In the genomic region with DNA sequence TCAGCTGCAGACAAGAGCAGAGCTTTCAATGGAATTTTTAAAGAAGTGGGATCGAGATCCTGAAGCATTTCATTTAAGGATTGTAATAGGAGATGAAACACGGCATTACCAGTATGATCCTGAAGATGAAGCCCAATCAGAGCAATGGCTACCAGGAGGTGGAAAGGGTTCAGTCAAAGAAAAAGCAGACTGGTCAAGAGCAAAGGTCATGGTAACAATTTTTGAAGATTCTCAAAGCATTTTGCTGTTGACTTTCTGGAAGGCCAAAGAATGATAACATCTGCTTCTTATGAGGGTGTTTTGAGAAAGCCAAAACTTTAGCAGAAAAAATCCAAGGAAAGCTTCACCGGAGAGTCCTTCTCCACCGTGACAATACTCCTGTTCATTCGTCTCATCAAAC, we compare ENCODE assay signal across 2 cellular contexts.
TF ChIP-seq lines count a peak whose summit lies in the region.

No MANE protein-coding gene starts in this region.

TF ChIP-seq in GM23338, 12 proteins besides CTCF, POLR2A, EP300 and RAD21 (continues in another document):
- TF ChIP-seq NANOG (IDR thresholded peaks at IDR 0.05; ENCODE audit: borderline replicate concordance), result no peak
- TF ChIP-seq, protein P1, sequence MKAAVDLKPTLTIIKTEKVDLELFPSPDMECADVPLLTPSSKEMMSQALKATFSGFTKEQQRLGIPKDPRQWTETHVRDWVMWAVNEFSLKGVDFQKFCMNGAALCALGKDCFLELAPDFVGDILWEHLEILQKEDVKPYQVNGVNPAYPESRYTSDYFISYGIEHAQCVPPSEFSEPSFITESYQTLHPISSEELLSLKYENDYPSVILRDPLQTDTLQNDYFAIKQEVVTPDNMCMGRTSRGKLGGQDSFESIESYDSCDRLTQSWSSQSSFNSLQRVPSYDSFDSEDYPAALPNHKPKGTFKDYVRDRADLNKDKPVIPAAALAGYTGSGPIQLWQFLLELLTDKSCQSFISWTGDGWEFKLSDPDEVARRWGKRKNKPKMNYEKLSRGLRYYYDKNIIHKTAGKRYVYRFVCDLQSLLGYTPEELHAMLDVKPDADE (IDR thresholded peaks at IDR 0.05), result no peak
- TF ChIP-seq EZH2phosphoT487 (IDR thresholded peaks at IDR 0.05; ENCODE audit: unreplicated experiment), result no peak
- no peak for TF ChIP-seq ZNF331 (CRISPR knock-in tag; IDR thresholded peaks at IDR 0.05; ENCODE audit: low read depth)
- TF ChIP-seq JUNB (IDR thresholded peaks at IDR 0.05; ENCODE audit: unreplicated experiment), result no peak
- TF ChIP-seq POLR2AphosphoS5 (IDR thresholded peaks at IDR 0.05; ENCODE audit: low read depth), result no peak
- TF ChIP-seq ZNF114 (CRISPR knock-in tag; IDR thresholded peaks at IDR 0.05), result no peak
- no peak for TF ChIP-seq EZH2 (IDR thresholded peaks at IDR 0.05; ENCODE audit: low read depth, unreplicated experiment)
- TF ChIP-seq, protein P2, sequence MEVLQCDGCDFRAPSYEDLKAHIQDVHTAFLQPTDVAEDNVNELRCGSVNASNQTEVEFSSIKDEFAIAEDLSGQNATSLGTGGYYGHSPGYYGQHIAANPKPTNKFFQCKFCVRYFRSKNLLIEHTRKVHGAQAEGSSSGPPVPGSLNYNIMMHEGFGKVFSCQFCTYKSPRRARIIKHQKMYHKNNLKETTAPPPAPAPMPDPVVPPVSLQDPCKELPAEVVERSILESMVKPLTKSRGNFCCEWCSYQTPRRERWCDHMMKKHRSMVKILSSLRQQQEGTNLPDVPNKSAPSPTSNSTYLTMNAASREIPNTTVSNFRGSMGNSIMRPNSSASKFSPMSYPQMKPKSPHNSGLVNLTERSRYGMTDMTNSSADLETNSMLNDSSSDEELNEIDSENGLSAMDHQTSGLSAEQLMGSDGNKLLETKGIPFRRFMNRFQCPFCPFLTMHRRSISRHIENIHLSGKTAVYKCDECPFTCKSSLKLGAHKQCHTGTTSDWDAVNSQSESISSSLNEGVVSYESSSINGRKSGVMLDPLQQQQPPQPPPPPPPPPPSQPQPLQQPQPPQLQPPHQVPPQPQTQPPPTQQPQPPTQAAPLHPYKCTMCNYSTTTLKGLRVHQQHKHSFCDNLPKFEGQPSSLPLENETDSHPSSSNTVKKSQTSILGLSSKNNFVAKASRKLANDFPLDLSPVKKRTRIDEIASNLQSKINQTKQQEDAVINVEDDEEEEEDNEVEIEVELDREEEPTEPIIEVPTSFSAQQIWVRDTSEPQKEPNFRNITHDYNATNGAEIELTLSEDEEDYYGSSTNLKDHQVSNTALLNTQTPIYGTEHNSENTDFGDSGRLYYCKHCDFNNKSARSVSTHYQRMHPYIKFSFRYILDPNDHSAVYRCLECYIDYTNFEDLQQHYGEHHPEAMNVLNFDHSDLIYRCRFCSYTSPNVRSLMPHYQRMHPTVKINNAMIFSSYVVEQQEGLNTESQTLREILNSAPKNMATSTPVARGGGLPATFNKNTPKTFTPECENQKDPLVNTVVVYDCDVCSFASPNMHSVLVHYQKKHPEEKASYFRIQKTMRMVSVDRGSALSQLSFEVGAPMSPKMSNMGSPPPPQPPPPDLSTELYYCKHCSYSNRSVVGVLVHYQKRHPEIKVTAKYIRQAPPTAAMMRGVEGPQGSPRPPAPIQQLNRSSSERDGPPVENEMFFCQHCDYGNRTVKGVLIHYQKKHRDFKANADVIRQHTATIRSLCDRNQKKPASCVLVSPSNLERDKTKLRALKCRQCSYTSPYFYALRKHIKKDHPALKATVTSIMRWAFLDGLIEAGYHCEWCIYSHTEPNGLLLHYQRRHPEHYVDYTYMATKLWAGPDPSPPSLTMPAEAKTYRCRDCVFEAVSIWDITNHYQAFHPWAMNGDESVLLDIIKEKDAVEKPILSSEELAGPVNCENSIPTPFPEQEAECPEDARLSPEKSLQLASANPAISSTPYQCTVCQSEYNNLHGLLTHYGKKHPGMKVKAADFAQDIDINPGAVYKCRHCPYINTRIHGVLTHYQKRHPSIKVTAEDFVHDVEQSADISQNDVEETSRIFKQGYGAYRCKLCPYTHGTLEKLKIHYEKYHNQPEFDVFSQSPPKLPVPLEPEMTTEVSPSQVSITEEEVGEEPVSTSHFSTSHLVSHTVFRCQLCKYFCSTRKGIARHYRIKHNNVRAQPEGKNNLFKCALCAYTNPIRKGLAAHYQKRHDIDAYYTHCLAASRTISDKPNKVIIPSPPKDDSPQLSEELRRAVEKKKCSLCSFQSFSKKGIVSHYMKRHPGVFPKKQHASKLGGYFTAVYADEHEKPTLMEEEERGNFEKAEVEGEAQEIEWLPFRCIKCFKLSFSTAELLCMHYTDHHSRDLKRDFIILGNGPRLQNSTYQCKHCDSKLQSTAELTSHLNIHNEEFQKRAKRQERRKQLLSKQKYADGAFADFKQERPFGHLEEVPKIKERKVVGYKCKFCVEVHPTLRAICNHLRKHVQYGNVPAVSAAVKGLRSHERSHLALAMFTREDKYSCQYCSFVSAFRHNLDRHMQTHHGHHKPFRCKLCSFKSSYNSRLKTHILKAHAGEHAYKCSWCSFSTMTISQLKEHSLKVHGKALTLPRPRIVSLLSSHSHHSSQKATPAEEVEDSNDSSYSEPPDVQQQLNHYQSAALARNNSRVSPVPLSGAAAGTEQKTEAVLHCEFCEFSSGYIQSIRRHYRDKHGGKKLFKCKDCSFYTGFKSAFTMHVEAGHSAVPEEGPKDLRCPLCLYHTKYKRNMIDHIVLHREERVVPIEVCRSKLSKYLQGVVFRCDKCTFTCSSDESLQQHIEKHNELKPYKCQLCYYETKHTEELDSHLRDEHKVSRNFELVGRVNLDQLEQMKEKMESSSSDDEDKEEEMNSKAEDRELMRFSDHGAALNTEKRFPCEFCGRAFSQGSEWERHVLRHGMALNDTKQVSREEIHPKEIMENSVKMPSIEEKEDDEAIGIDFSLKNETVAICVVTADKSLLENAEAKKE (CRISPR knock-in tag; IDR thresholded peaks at IDR 0.05), result no peak
- no peak for TF ChIP-seq CREB1 (CRISPR knock-in tag; IDR thresholded peaks at IDR 0.05; ENCODE audit: low read depth)

TF ChIP-seq in H1, 55 proteins besides CTCF, POLR2A, EP300 and RAD21:
- no peak for TF ChIP-seq RXRA (IDR thresholded peaks at IDR 0.05; ENCODE audit: insufficient read depth, low read depth, low read length)
- no peak for TF ChIP-seq TEAD4 (IDR thresholded peaks at IDR 0.05; ENCODE audit: low read depth, low read length)
- TF ChIP-seq JUND (IDR thresholded peaks at IDR 0.05; ENCODE audit: low read length), result no peak
- TF ChIP-seq KDM5A (IDR thresholded peaks at IDR 0.05; ENCODE audit: low read length), result no peak
- TF ChIP-seq ZNF274 (IDR thresholded peaks at IDR 0.05; ENCODE audit: borderline replicate concordance, extremely low read depth, low read length), result no peak
- no peak for TF ChIP-seq FOSL1 (IDR thresholded peaks at IDR 0.05; ENCODE audit: insufficient read depth, low read depth, low read length)
- no peak for TF ChIP-seq HDAC6 (IDR thresholded peaks at IDR 0.05; ENCODE audit: low read depth, low read length)
- no peak for TF ChIP-seq HDAC2 (IDR thresholded peaks at IDR 0.05; ENCODE audit: borderline replicate concordance in 1 of 2, low read depth in 2 of 2, low read length in 2 of 2)
- no peak for TF ChIP-seq SP1 (IDR thresholded peaks at IDR 0.05; ENCODE audit: low read depth, low read length)
- TF ChIP-seq GABPA (IDR thresholded peaks at IDR 0.05; ENCODE audit: borderline replicate concordance, insufficient read depth, low read length), result no peak
- no peak for TF ChIP-seq TAF7 (optimal IDR thresholded peaks at IDR 0.05; ENCODE audit: borderline replicate concordance, low read depth, low read length)
